In genomic region chr2:240217431-240218301, GRCh38 we compare ENCODE assay signal across 13 cellular contexts.
A peak's percentile ranks its signal among the peaks of the same experiment; 100 is the strongest.
DNase-seq lines count a peak whose midpoint lies in the region; ATAC-seq and TF ChIP-seq lines count a peak whose summit lies in the region.
"Had no signal": no experiment of that assay in that cellular context is flagged by ENCODE, and none has a peak within 500 bp of the region (broad histone marks: within the 10 kb centered on the region; RNA-seq: fewer than 3 reads in every experiment).

No MANE protein-coding gene starts in this region.

- no peak for ATAC-seq in left ventricle myocardium superior
- ATAC-seq in GM21515 (IDR thresholded peaks at IDR 0.05; ENCODE audit: unreplicated experiment), result no peak
- ATAC-seq in HG03520 (IDR thresholded peaks at IDR 0.05; ENCODE audit: unreplicated experiment), result no peak
- ATAC-seq: pancreas, Right ventricle myocardium inferior had no signal

- no peak overlapping the region for H3K4me2 ChIP-seq in OCI-LY7 (ENCODE audit: low read length)

- BruUV-seq in OCI-LY7 (replicated peaks; lab: Mats Ljungman, UMichigan), result no TSS peak

- H3K4me3 ChIP-seq in right atrium auricular region, result no peak overlapping the region
- no peak overlapping the region for H3K4me3 ChIP-seq in OCI-LY7 (ENCODE audit: low read depth, low read length, poor library complexity, severe bottlenecking)
- H3K4me3 ChIP-seq: GM23248, pancreas had no signal

- H3K9me2 ChIP-seq in OCI-LY7 (ENCODE audit: insufficient read depth, low read length), result no peaks in the 10 kb centered on the region

- POLR2A ChIA-PET in OCI-LY7 (lab: Charles Lee), result interaction anchor here (0.5 kb wide), 2 partner anchors 116 to 1235 kb away, joined by 3 to 5 read pairs; no protein-coding TSS in a partner anchor

- no peaks in the 10 kb centered on the region for H4K20me1 ChIP-seq in OCI-LY7 (ENCODE audit: insufficient read depth, low read length)

- H3K27ac ChIP-seq in right atrium auricular region (no peak overlapping the region), OCI-LY7 (ENCODE audit: low read depth, low read length, poor library complexity, severe bottlenecking) (no peak overlapping the region)
- H3K27ac ChIP-seq: GM23248, pancreas had no signal

- intact Hi-C loops in left ventricle myocardium superior (cut with micrococcal nuclease), result no loop called here
- intact Hi-C loops in OCI-LY7 (cut with micrococcal nuclease; ENCODE audit: unreplicated experiment), result no loop called here

- TF ChIP-seq CTCF in right atrium auricular region (IDR thresholded peaks at IDR 0.05) (no peak), OCI-LY7 (conservative IDR thresholded peaks at IDR 0.05; ENCODE audit: low read length) (no peak)

- CTCF ChIA-PET in OCI-LY7 (lab: Charles Lee; ENCODE audit: unreplicated experiment), result interaction anchor here (0.7 kb wide), 1 partner anchor 16 kb away, joined by 7 read pairs; no protein-coding TSS in a partner anchor

- H2AFZ ChIP-seq in OCI-LY7 (ENCODE audit: low read length), result no peak overlapping the region
- H2AFZ ChIP-seq: GM23248 had no signal

- no peaks in the 10 kb centered on the region for H3K27me3 ChIP-seq in right atrium auricular region
- H3K27me3 ChIP-seq: pancreas had no signal

- peaks cover 0 to 9% of the 10 kb centered on the region in 2 donors for H3K9me3 ChIP-seq in right atrium auricular region
- no peaks in the 10 kb centered on the region for H3K9me3 ChIP-seq in OCI-LY7 (ENCODE audit: low read length)
- H3K9me3 ChIP-seq: pancreas had no signal

- DNase-seq in left ventricle myocardium superior, result peak; percentile 15
- DNase-seq in right atrium auricular region (ENCODE audit: low spot score), result no peak
- peak; percentile 14 for DNase-seq in OCI-LY7 (ENCODE audit: low spot score)
- peak; percentile 57 for DNase-seq in iPS-NIHi7 (ENCODE audit: extremely low spot score)
- peak; percentile 42 for DNase-seq in ureter (ENCODE audit: low spot score)
- no peak for DNase-seq in dermis blood vessel endothelial cell
- DNase-seq: AML-193, GM23248, NCI-H446 had no signal

- H3K79me2 ChIP-seq in OCI-LY7 (ENCODE audit: insufficient read depth, low read depth, low read length), result no peaks in the 10 kb centered on the region

- no peaks in the 10 kb centered on the region for H3K36me3 ChIP-seq in right atrium auricular region
- no peaks in the 10 kb centered on the region for H3K36me3 ChIP-seq in OCI-LY7 (ENCODE audit: insufficient read depth, low read length)
- H3K36me3 ChIP-seq: pancreas had no signal

- H3K4me1 ChIP-seq in right atrium auricular region (no peaks in the 10 kb centered on the region), OCI-LY7 (ENCODE audit: insufficient read depth, low read length, poor library complexity, severe bottlenecking) (no peaks in the 10 kb centered on the region)
- H3K4me1 ChIP-seq: pancreas had no signal

Comparison
In these comparisons a context has a peak if more than half of its experiments do, and no peak if none do; other contexts are left out.
1. DNase-seq: peak in left ventricle myocardium superior (single experiment), OCI-LY7 (single experiment), iPS-NIHi7 (single experiment) and ureter (single experiment); none in right atrium auricular region (single experiment) and dermis blood vessel endothelial cell (single experiment).